ENCODE assay signal across 8 cellular contexts in the genomic region with DNA sequence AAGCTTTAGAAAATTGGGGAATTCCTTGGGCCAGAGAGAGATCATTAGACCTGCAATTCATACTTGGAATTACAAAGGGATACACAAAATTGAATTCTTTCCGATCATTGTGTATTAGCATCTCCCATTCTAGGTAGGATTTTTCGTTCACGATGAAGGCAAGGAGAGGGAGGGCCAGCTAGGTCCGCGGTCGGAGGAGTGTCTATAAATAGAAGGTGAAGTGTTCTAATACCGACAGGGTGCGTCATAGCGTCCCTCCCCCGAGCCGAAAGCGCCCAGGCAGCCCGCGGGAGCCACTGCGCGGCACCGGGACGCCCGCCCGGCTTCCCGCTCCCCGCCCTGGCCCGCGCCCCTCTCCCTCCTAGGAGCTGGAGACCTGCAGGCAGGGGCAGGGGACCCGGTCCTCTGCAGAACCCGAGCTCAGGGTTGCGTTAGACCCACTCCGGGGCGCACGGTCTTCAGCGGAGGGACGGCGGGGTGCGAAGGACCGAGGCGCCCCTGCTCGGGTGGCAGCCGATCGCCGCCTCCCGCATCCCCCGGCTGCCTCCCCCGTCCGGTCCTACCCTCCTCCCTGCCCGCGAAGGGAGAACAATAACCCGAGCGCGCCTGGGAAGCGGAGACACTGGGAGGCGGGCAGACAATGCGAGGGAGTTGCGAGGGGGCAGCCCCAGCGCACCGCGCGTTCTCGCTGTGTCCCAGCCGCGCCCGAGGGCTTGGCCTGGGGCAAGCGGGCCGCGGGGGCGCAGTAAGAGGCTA.
DNase-seq lines count a peak whose midpoint lies in the region; ATAC-seq and TF ChIP-seq lines count a peak whose summit lies in the region.

No MANE protein-coding gene starts in this region.

- TF ChIP-seq CTCF in epithelial cell of esophagus (IDR thresholded peaks at IDR 0.05; ENCODE audit: insufficient read depth, low read depth, low read length, missing control alignments), result no peak

- DNase-seq in DMS 273 (lab: John Stamatoyannopoulos, UW; ENCODE audit: unreplicated experiment) (peak; percentile 87), HT1080 (ENCODE audit: low read depth) (peak; percentile 93), NOMO-1 treated with dmso at 0.1 percent for 144 hours (lab: John Stamatoyannopoulos, UW; ENCODE audit: unreplicated experiment) (peak; percentile 76), activated T-cell treated with anti-CD3 and anti-CD28 coated beads for 1 hour (ENCODE audit: low read depth) (peak; percentile 56), epithelial cell of esophagus (ENCODE audit: low read depth) (peak; percentile 90), mucosa of gallbladder (ENCODE audit: low spot score) (peak; percentile 88)
- DNase-seq in stimulated activated CD8-positive, alpha-beta memory T cell treated with anti-CD3 and anti-CD28 coated beads, Interleukin-4, amount 100 ng/mL, for 48 hours, result peak; percentile 80

- H3K4me3 ChIP-seq in epithelial cell of esophagus (ENCODE audit: low read length), result peak overlapping the region; percentile 51

- ATAC-seq in GM21381 (IDR thresholded peaks at IDR 0.05; ENCODE audit: unreplicated experiment), result peak; percentile 82

Comparison
In these comparisons a context has a peak if more than half of its experiments do, and no peak if none do; other contexts are left out.
1. Peak in every context shown above with its lines: DNase-seq, ATAC-seq and H3K4me3 ChIP-seq.